ENCODE assay signal across 29 cellular contexts in genomic region chr1:231079166-231079565, GRCh38.
"Had no signal": no experiment of that assay in that cellular context is flagged by ENCODE, and none has a peak within 500 bp of the region (broad histone marks: within the 10 kb centered on the region; RNA-seq: fewer than 3 reads in every experiment).

No MANE protein-coding gene starts in this region.

- H3K79me2 ChIP-seq: parathyroid adenoma had no signal

- FAIRE-seq: urothelium cell line had no signal

- H3K4me1 ChIP-seq: neural progenitor cell, parathyroid adenoma, psoas muscle, suprapubic skin, testis, tibial artery, transverse colon, upper lobe of right lung had no signal

- H3K4me3 ChIP-seq: neural progenitor cell, ovary, psoas muscle, skin epidermis, smooth muscle cell, spleen, suprapubic skin, testis, tibial artery, transverse colon, upper lobe of right lung, vagina had no signal

- ATAC-seq: natural killer cell; psoas muscle; right cardiac atrium; sciatic nerve; stimulated activated memory B cell treated with anti-CD40 and anti-IgM and Interleukin-4, amounts not matched to agents 10 μg/mL and 1 μg/mL and 100 μg/mL, for 72 hours; stimulated activated naive CD8-positive, alpha-beta T cell treated with anti-CD3 and anti-CD28 coated beads, Interleukin-15, amount 100 ng/mL, for 72 hours; stimulated activated naive CD8-positive, alpha-beta T cell treated with anti-CD3 and anti-CD28 coated beads, Interleukin-15, Interleukin-2, amounts not matched to agents 100 U/mL and 50 U/mL, for 24 hours; upper lobe of right lung had no signal

- H3K36me3 ChIP-seq: neural progenitor cell, ovary, spleen, suprapubic skin, tibial artery, transverse colon, upper lobe of right lung, vagina had no signal

- H3K9me3 ChIP-seq: ovary, psoas muscle, spleen, suprapubic skin, testis, tibial artery, transverse colon, upper lobe of right lung, vagina had no signal

- H3K27ac ChIP-seq: neural progenitor cell, ovary, parathyroid adenoma, psoas muscle, skin epidermis, spleen, suprapubic skin, testis, tibial artery, transverse colon, upper lobe of right lung, vagina had no signal

- H3K9ac ChIP-seq: neural progenitor cell, parathyroid adenoma had no signal

- DNase-seq: natural killer cell; occipital lobe; ovary; posterior cingulate gyrus; psoas muscle; right cardiac atrium; spleen; stimulated activated CD4-positive, alpha-beta T cell treated with anti-CD3 and anti-CD28 coated beads, Interleukin-12 subunit alpha, Interleukin-12 subunit beta, amount 100 ng/mL, for 4 hours; stimulated activated CD4-positive, alpha-beta T cell treated with anti-CD3 and anti-CD28 coated beads, Interleukin-1b, Interleukin-23, amount 100 ng/mL, for 48 hours; stimulated activated CD4-positive, alpha-beta T cell treated with anti-CD3 and anti-CD28 coated beads, Interleukin-4, amount 100 ng/mL, for 1 hour; stimulated activated CD4-positive, alpha-beta T cell treated with anti-CD3 and anti-CD28 coated beads, Interleukin-4, amount 100 ng/mL, for 4 hours; stimulated activated CD8-positive, alpha-beta memory T cell treated with anti-CD3 and anti-CD28 coated beads, Interleukin-4, amount 100 ng/mL, for 48 hours; stimulated activated naive CD4-positive, alpha-beta T cell; stimulated activated naive CD8-positive, alpha-beta T cell treated with anti-CD3 and anti-CD28 coated beads, Interleukin-15, amount 100 ng/mL, for 72 hours; stimulated activated naive CD8-positive, alpha-beta T cell treated with anti-CD3 and anti-CD28 coated beads, Interleukin-15, Interleukin-2, amounts not matched to agents 100 U/mL and 50 U/mL, for 24 hours; substantia nigra; testis; tibial artery; transverse colon; upper lobe of right lung had no signal

- H2AFZ ChIP-seq: neural progenitor cell, parathyroid adenoma had no signal

- H3K4me2 ChIP-seq: neural progenitor cell, smooth muscle cell had no signal

- H3K27me3 ChIP-seq: ovary, testis, tibial artery, upper lobe of right lung, vagina had no signal
